Comparison of ENCODE assay signal across 17 cellular contexts in genomic region chr4:38743866-38744265, GRCh38.
A peak's percentile ranks its signal among the peaks of the same experiment; 100 is the strongest.
DNase-seq lines count a peak whose midpoint lies in the region; ATAC-seq and TF ChIP-seq lines count a peak whose summit lies in the region.
"Had no signal": no experiment of that assay in that cellular context is flagged by ENCODE, and none has a peak within 500 bp of the region (broad histone marks: within the 10 kb centered on the region; RNA-seq: fewer than 3 reads in every experiment).

No MANE protein-coding gene starts in this region.

- ATAC-seq in GM21737 (IDR thresholded peaks at IDR 0.05; ENCODE audit: unreplicated experiment) (no peak), GM18907 (IDR thresholded peaks at IDR 0.05; ENCODE audit: unreplicated experiment) (no peak)
- ATAC-seq: activated CD4-positive, alpha-beta T cell treated with anti-CD3 and anti-CD28 coated beads for 36 hours; HCT116 had no signal

- DNase-seq in GM03348 (ENCODE audit: low spot score) (peak; percentile 42), NCI-H2171 treated with DMSO at 0.1 percent for 48 hours (lab: John Stamatoyannopoulos, UW) (peak; percentile 75), fibroblast of peridontal ligament (ENCODE audit: extremely low read depth) (peak; percentile 33), putamen (ENCODE audit: low spot score) (peak; percentile 22), GM10266 (ENCODE audit: extremely low spot score) (no peak), HPDE6-E6E7 (ENCODE audit: extremely low spot score) (no peak)
- DNase-seq: activated CD4-positive, alpha-beta T cell treated with anti-CD3 and anti-CD28 coated beads for 36 hours; Caco-2; foreskin melanocyte; kidney; NCI-H1436; NCI-H748 treated with DMSO at 0.1 percent for 48 hours; stimulated activated CD4-positive, alpha-beta T cell treated with anti-CD3 and anti-CD28 coated beads, Interleukin-12 subunit alpha, Interleukin-12 subunit beta, amount 100 ng/mL, for 4 hours; SW 1271 had no signal

- TF ChIP-seq CTCF in GM10266 (IDR thresholded peaks at IDR 0.05; ENCODE audit: control insufficient read depth, insufficient read depth, low read depth, missing control alignments), result no peak

Comparison
In these comparisons a context has a peak if more than half of its experiments do, and no peak if none do; other contexts are left out.
1. DNase-seq: peak in GM03348 (single experiment), NCI-H2171 treated with DMSO at 0.1 percent for 48 hours (single experiment), fibroblast of peridontal ligament (single experiment) and putamen (single experiment); none in GM10266 (single experiment) and HPDE6-E6E7 (single experiment).